Comparison of ENCODE assay signal across 10 cellular contexts in the genomic region with DNA sequence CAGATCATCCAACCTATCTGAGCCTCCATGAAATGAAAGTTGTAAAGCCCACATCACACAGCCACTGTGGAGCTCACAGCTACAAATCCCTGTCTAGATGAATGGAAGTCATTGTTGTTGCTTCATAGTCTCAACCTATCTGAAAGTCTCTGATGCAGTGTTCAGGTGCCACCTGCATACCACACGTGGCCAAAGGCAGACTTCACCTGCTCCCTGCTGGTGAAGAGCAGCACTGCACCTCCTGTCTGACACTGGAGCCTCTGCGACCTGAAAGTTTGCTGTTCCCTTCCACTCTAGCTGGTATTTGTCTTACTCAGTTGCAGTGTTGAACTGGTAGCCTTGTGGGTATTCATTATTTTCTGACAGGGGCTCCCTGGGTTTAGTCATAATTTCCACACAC. TPM values are rescaled to one million over a fixed set of nuclear protein-coding genes. Genes with fewer than 3 reads are reported as not detected.
DNase-seq lines count a peak whose midpoint lies in the region; ATAC-seq and TF ChIP-seq lines count a peak whose summit lies in the region.
"Had no signal": no experiment of that assay in that cellular context is flagged by ENCODE, and none has a peak within 500 bp of the region (broad histone marks: within the 10 kb centered on the region; RNA-seq: fewer than 3 reads in every experiment).

No MANE protein-coding gene starts in this region.

- ATAC-seq in left cardiac atrium (no peak), HG03159 (IDR thresholded peaks at IDR 0.05; ENCODE audit: unreplicated experiment) (peak; percentile 78), GM18519 (IDR thresholded peaks at IDR 0.05; ENCODE audit: low FRiP score, unreplicated experiment) (no peak)

- H3K4me3 ChIP-seq in left ventricle myocardium inferior (no peak overlapping the region), WI38 (ENCODE audit: low read depth, low read length) (no peak overlapping the region), esophagus muscularis mucosa (no peak overlapping the region)

- no peaks in the 10 kb centered on the region for H3K36me3 ChIP-seq in left ventricle myocardium inferior
- no peaks in the 10 kb centered on the region for H3K36me3 ChIP-seq in esophagus muscularis mucosa

- intact Hi-C loops in left ventricle myocardium inferior (cut with micrococcal nuclease), result no loop called here
- intact Hi-C loops in left cardiac atrium (cut with DNase I), result no loop called here
- intact Hi-C loops in esophagus muscularis mucosa (cut with DNase I), result no loop called here

- no peak for TF ChIP-seq EP300 in esophagus muscularis mucosa (IDR thresholded peaks at IDR 0.05)

- H3K27me3 ChIP-seq in left ventricle myocardium inferior (ENCODE audit: low read depth) (peaks cover 39% of the 10 kb centered on the region), esophagus muscularis mucosa (peaks cover 0 to 11% (median 0%) of the 10 kb centered on the region in 4 donors)

- WGBS in esophagus muscularis mucosa, result 10% methylated on average over 2 of the region's 2 CpGs

- DNase-seq in left ventricle myocardium inferior, result no peak
- DNase-seq in left cardiac atrium, result no peak
- peak; percentile 66 for DNase-seq in esophagus muscularis mucosa (ENCODE audit: extremely low spot score)
- peak; percentile 43 for DNase-seq in stimulated activated CD4-positive, alpha-beta T cell treated with anti-CD3 and anti-CD28 coated beads, Interleukin-4, amount 100 ng/mL, for 24 hours
- DNase-seq in NCI-H2227 (lab: John Stamatoyannopoulos, UW; ENCODE audit: unreplicated experiment), result no peak

- H3K9me3 ChIP-seq in left ventricle myocardium inferior (replicated peaks) (no peaks in the 10 kb centered on the region), esophagus muscularis mucosa (no peaks in the 10 kb centered on the region)

- H3K4me1 ChIP-seq in left ventricle myocardium inferior (no peaks in the 10 kb centered on the region), esophagus muscularis mucosa (no peaks in the 10 kb centered on the region)

- H3K27ac ChIP-seq in left ventricle myocardium inferior (replicated peaks) (no peak overlapping the region), esophagus muscularis mucosa (replicated peaks in 1 of 4) (no peak overlapping the region)

- TF ChIP-seq CTCF in left ventricle myocardium inferior (IDR thresholded peaks at IDR 0.05; ENCODE audit: borderline replicate concordance) (peak; percentile 41), WI38 (IDR thresholded peaks at IDR 0.05; ENCODE audit: low read depth, low read length) (peak; percentile 31; the same call in 1 of the 2 replicates), esophagus muscularis mucosa (IDR thresholded peaks at IDR 0.05) (peak in 1 of 3 experiments; percentile 35)

- TF ChIP-seq POLR2A in esophagus muscularis mucosa (IDR thresholded peaks at IDR 0.05; ENCODE audit: low read depth), result no peak

RNA-seq across cellular contexts. Expression of a gene that starts 18.4 kb away (rescaled TPM):
- total RNA-seq in left ventricle myocardium inferior, result not detected
- not detected for total RNA-seq in left cardiac atrium
- total RNA-seq in esophagus muscularis mucosa, result not detected
- total RNA-seq: dermis microvascular lymphatic vessel endothelial cell had no signal

RNA-seq across cellular contexts. Expression of a gene that starts 34.9 kb away (rescaled TPM):
- not detected for total RNA-seq in left ventricle myocardium inferior
- not detected for total RNA-seq in left cardiac atrium
- total RNA-seq in esophagus muscularis mucosa, result not detected
- total RNA-seq: dermis microvascular lymphatic vessel endothelial cell, temporal lobe had no signal

Comparison
In these comparisons a context has a peak if more than half of its experiments do, and no peak if none do; other contexts are left out.
1. DNase-seq: peak in esophagus muscularis mucosa (single experiment) and stimulated activated CD4-positive, alpha-beta T cell treated with anti-CD3 and anti-CD28 coated beads, Interleukin-4, amount 100 ng/mL, for 24 hours (single experiment); none in left ventricle myocardium inferior (single experiment), left cardiac atrium (single experiment) and NCI-H2227 (single experiment).